ENCODE assay signal across 25 cellular contexts in the genomic region with DNA sequence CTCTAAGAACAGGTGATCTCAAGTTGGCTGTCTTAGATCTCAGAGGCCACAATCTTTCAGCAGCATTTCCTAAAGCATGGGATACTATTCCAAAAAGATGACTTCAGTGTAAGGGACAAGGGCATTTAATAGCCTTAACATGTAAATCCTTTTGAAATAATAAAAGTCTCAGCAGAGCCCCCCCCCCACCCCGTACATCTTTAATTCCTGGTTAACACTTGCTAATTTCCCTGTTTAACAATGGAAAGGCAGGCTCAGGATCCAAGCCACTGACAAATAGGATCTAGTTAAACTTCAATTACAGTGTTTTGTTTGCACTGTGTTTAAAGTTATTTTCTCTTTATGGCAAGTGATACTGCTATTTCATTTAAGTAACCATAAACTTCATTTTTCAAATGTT.
"Had no signal": no experiment of that assay in that cellular context is flagged by ENCODE, and none has a peak within 500 bp of the region (broad histone marks: within the 10 kb centered on the region; RNA-seq: fewer than 3 reads in every experiment).

No MANE protein-coding gene starts in this region.

- H3K4me3 ChIP-seq: esophagus squamous epithelium, pancreas, prostate gland, sigmoid colon, stomach, transverse colon had no signal

- H3K4me1 ChIP-seq: esophagus squamous epithelium, pancreas, prostate gland, sigmoid colon had no signal

- DNase-seq: activated CD4-positive, alpha-beta memory T cell treated with anti-CD3 and anti-CD28 coated beads for 36 hours; activated CD4-positive, CD25-positive, alpha-beta regulatory T cell treated with anti-CD3 and anti-CD28 coated beads, Interleukin-2, amount 50 U/mL, for 72 hours; activated CD8-positive, alpha-beta memory T cell treated with anti-CD3 and anti-CD28 coated beads, Interleukin-2, amount 50 U/mL, for 4 hours; activated gamma-delta T cell treated with Interleukin-2 at 50 U/mL for 16 hours; activated naive CD4-positive, alpha-beta T cell treated with anti-CD3 and anti-CD28 coated beads, Interleukin-2, amount 50 U/mL, for 16 hours; activated T-cell treated with anti-CD3 and anti-CD28 coated beads, Interleukin-2, amount 50 U/mL, for 1 hour; amniotic stem cell; dermis blood vessel endothelial cell; effector CD4-positive, alpha-beta T cell; esophagus squamous epithelium; immature natural killer cell; kidney; left colon; naive thymus-derived CD8-positive, alpha-beta T cell; nucleus accumbens; pancreas; retina; sigmoid colon; small intestine; stimulated activated CD4-positive, alpha-beta T cell treated with anti-CD3 and anti-CD28 coated beads, Interleukin-2, amount 100 ng/mL, for 24 hours; stimulated activated naive B cell treated with anti-CD40 and anti-IgM and Interleukin-4, amounts not matched to agents 10 μg/mL and 1 μg/mL and 100 μg/mL, for 72 hours; stomach; transverse colon had no signal

- ATAC-seq: left colon; naive thymus-derived CD8-positive, alpha-beta T cell; pancreas; stimulated activated naive B cell treated with anti-CD40 and anti-IgM and Interleukin-4, amounts not matched to agents 10 μg/mL and 1 μg/mL and 100 μg/mL, for 72 hours had no signal

- H3K36me3 ChIP-seq: prostate gland had no signal

- H3K9me3 ChIP-seq: esophagus squamous epithelium, pancreas, prostate gland, sigmoid colon, stomach, transverse colon had no signal

- H3K27ac ChIP-seq: esophagus squamous epithelium, pancreas, prostate gland, sigmoid colon, stomach, transverse colon, VCaP had no signal

- H3K27me3 ChIP-seq: esophagus squamous epithelium, pancreas, sigmoid colon, stomach, transverse colon had no signal
